ENCODE assay signal across 20 cellular contexts in the genomic region with DNA sequence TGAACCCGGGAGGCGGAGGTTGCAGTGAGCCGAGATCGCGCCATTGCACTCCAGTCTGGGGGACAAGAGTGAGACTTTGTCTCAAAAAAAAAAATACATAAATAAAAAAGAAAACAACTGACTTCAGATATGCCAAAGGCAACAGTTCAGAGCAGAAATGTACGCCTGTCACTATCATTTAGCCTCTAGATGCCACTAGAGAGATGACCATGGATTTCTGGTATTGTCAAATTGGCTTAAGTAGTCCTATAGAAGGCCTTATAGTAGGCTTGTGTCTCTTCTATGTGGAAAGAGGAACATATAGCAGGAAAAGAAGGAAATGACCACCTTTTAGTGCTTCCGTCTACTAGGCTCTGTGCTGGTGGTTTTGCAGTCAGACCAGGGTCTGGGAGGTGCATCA. TPM values are rescaled to one million over a fixed set of nuclear protein-coding genes. Genes with fewer than 3 reads are reported as not detected.
DNase-seq lines count a peak whose midpoint lies in the region; ATAC-seq, FAIRE-seq and TF ChIP-seq lines count a peak whose summit lies in the region.
"Had no signal": no experiment of that assay in that cellular context is flagged by ENCODE, and none has a peak within 500 bp of the region (broad histone marks: within the 10 kb centered on the region; RNA-seq: fewer than 3 reads in every experiment).

No MANE protein-coding gene starts in this region.

- no peak overlapping the region for H2BK5ac ChIP-seq in neuronal stem cell (ENCODE audit: low read length)

- H3K4me2 ChIP-seq in neuronal stem cell (ENCODE audit: insufficient read depth, low read length, poor library complexity, severe bottlenecking) = no peak overlapping the region

- no peak overlapping the region for H2AFZ ChIP-seq in neuronal stem cell (ENCODE audit: low read length)

- no peaks in the 10 kb centered on the region for H3K36me3 Mint-ChIP-seq in HFFc6 (ENCODE audit: low read depth)
- H3K36me3 Mint-ChIP-seq: brain had no signal

- no peak for TF ChIP-seq POLR2A in lower leg skin (IDR thresholded peaks at IDR 0.05)

- no peak for DNase-seq in AG09309 (ENCODE audit: low read depth)
- DNase-seq in HFFc6 = no peak
- DNase-seq in NOMO-1 treated with DMSO at 0.1 percent for 48 hours (lab: John Stamatoyannopoulos, UW; ENCODE audit: unreplicated experiment) = peak; percentile 98
- DNase-seq in epithelial cell of proximal tubule (ENCODE audit: low read depth) = no peak
- no peak for DNase-seq in neuronal stem cell (ENCODE audit: low spot score)
- no peak for DNase-seq in heart right ventricle
- no peak for DNase-seq in D721Med (ENCODE audit: insufficient read length, low spot score)
- DNase-seq in lower leg skin (ENCODE audit: low spot score in 2 of 2) = no peak
- DNase-seq: activated CD4-positive, alpha-beta T cell treated with anti-CD3 and anti-CD28 coated beads, Interleukin-2, amount 10 ng/mL, durations not matched to agents 7 days and 5 days; activated naive CD4-positive, alpha-beta T cell treated with anti-CD3 and anti-CD28 coated beads for 36 hours; dermis blood vessel endothelial cell; erythroblast; NCI-H1105; retina; stimulated activated naive CD8-positive, alpha-beta T cell treated with anti-CD3 and anti-CD28 coated beads, Interleukin-15, amount 100 ng/mL, for 72 hours; uterus had no signal

- H3K14ac ChIP-seq in neuronal stem cell (ENCODE audit: low read length) = no peak overlapping the region

- no peak for FAIRE-seq in D721Med (lab: Jason Lieb, UNC)

- no peak overlapping the region for H2AK5ac ChIP-seq in neuronal stem cell (ENCODE audit: low read depth, low read length)

- no peak overlapping the region for H4K8ac ChIP-seq in neuronal stem cell (ENCODE audit: low read depth, low read length)

- no peak overlapping the region for H3K4me3 Mint-ChIP-seq in HFFc6
- H3K4me3 Mint-ChIP-seq: activated CD4-positive, alpha-beta T cell treated with anti-CD3 and anti-CD28 coated beads, Interleukin-2, amount 10 ng/mL, durations not matched to agents 7 days and 5 days; activated naive CD4-positive, alpha-beta T cell treated with anti-CD3 and anti-CD28 coated beads for 36 hours; brain; neural crest cell; stimulated activated naive CD8-positive, alpha-beta T cell treated with anti-CD3 and anti-CD28 coated beads, Interleukin-15, amount 100 ng/mL, for 72 hours had no signal

- H3K4me1 ChIP-seq in neuronal stem cell (ENCODE audit: control insufficient read depth in 2 of 2, insufficient read depth in 1 of 2, low read depth in 1 of 2, low read length in 2 of 2) (peaks cover 2 to 4% of the 10 kb centered on the region in 2 donors), heart right ventricle (no peaks in the 10 kb centered on the region)
- H3K4me1 ChIP-seq: uterus had no signal

- no CpG with 5 or more reads among the region's 7 CpGs for WGBS in neuronal stem cell (ENCODE audit: extremely low coverage in 2 of 2, insufficient read length in 2 of 2, insufficient replicate concordance in 1 of 2), 2 donors
- 93% methylated on average over 7 of the region's 7 CpGs for WGBS in heart right ventricle, 2 donors
- WGBS in lower leg skin, 2 donors = 93 to 96% methylated on average over 7 of the region's 7 CpGs

- H3K9me3 Mint-ChIP-seq in HFFc6 = no peaks in the 10 kb centered on the region
- H3K9me3 Mint-ChIP-seq: activated CD4-positive, alpha-beta T cell treated with anti-CD3 and anti-CD28 coated beads, Interleukin-2, amount 10 ng/mL, durations not matched to agents 7 days and 5 days; activated naive CD4-positive, alpha-beta T cell treated with anti-CD3 and anti-CD28 coated beads for 36 hours; neural crest cell; stimulated activated naive CD8-positive, alpha-beta T cell treated with anti-CD3 and anti-CD28 coated beads, Interleukin-15, amount 100 ng/mL, for 72 hours had no signal

- H3K9me3 ChIP-seq in neuronal stem cell (replicated peaks in 1 of 2; ENCODE audit: control insufficient read depth in 2 of 2, insufficient read depth in 1 of 2, low read depth in 1 of 2, low read length in 2 of 2) (no peaks in the 10 kb centered on the region), heart right ventricle (no peaks in the 10 kb centered on the region)
- H3K9me3 ChIP-seq: uterus had no signal

- no peak overlapping the region for H2BK120ac ChIP-seq in neuronal stem cell (ENCODE audit: low read depth, low read length)

- no peaks in the 10 kb centered on the region for H3K36me3 ChIP-seq in neuronal stem cell (replicated peaks in 1 of 2; ENCODE audit: control insufficient read depth in 2 of 2, insufficient read depth in 2 of 2, low read length in 2 of 2)
- H3K36me3 ChIP-seq in heart right ventricle = no peaks in the 10 kb centered on the region
- H3K36me3 ChIP-seq: uterus had no signal

- H2BK12ac ChIP-seq in neuronal stem cell (ENCODE audit: low read length) = no peak overlapping the region

- no peaks in the 10 kb centered on the region for H3K79me1 ChIP-seq in neuronal stem cell (ENCODE audit: low read depth, low read length)

- H4K91ac ChIP-seq in neuronal stem cell (ENCODE audit: low read depth, low read length, poor library complexity) = no peak overlapping the region

- peaks cover 0 to 2% (median 0%) of the 10 kb centered on the region in 3 experiments for H3K27me3 ChIP-seq in neuronal stem cell (ENCODE audit: control insufficient read depth in 3 of 3, insufficient read depth in 3 of 3, low read depth in 1 of 3, low read length in 3 of 3)
- peaks cover 0 to 34% (median 6%) of the 10 kb centered on the region in 7 donors for H3K27me3 ChIP-seq in heart right ventricle
- H3K27me3 ChIP-seq: uterus had no signal

- H3K27ac ChIP-seq in neuronal stem cell (replicated peaks; ENCODE audit: low read length) (no peak overlapping the region), heart right ventricle (no peak overlapping the region)

- no peaks in the 10 kb centered on the region for H3K27me3 Mint-ChIP-seq in HFFc6 (ENCODE audit: insufficient read depth)

- peak overlapping the region; percentile 78; the same call in 1 of the 2 replicates for H3K27ac Mint-ChIP-seq in HFFc6
- H3K27ac Mint-ChIP-seq: activated CD4-positive, alpha-beta T cell treated with anti-CD3 and anti-CD28 coated beads, Interleukin-2, amount 10 ng/mL, durations not matched to agents 7 days and 5 days; activated naive CD4-positive, alpha-beta T cell treated with anti-CD3 and anti-CD28 coated beads for 36 hours; brain; stimulated activated naive CD8-positive, alpha-beta T cell treated with anti-CD3 and anti-CD28 coated beads, Interleukin-15, amount 100 ng/mL, for 72 hours had no signal

- intact Hi-C loops in heart right ventricle (cut with DNase I) (no loop called here), lower leg skin (cut with DNase I; ENCODE audit: low total_unique reads) (no loop called here)

- H3K4me1 Mint-ChIP-seq in HFFc6 (ENCODE audit: low read depth) = peaks cover 42% of the 10 kb centered on the region
- H3K4me1 Mint-ChIP-seq: activated CD4-positive, alpha-beta T cell treated with anti-CD3 and anti-CD28 coated beads, Interleukin-2, amount 10 ng/mL, durations not matched to agents 7 days and 5 days; neural crest cell; stimulated activated naive CD8-positive, alpha-beta T cell treated with anti-CD3 and anti-CD28 coated beads, Interleukin-15, amount 100 ng/mL, for 72 hours had no signal

- no peak overlapping the region for H3K9ac ChIP-seq in neuronal stem cell (ENCODE audit: low read depth, low read length, poor library complexity)

- H3K4me3 ChIP-seq in AG09309 (ENCODE audit: control insufficient read depth, low read depth, low read length) (no peak overlapping the region), epithelial cell of proximal tubule (ENCODE audit: low read depth, low read length) (no peak overlapping the region), neuronal stem cell (ENCODE audit: low read length in 2 of 2) (no peak overlapping the region), heart right ventricle (no peak overlapping the region), lower leg skin (ENCODE audit: low read depth, poor library complexity, severe bottlenecking) (no peak overlapping the region)
- H3K4me3 ChIP-seq: uterus had no signal

- H3K18ac ChIP-seq in neuronal stem cell (ENCODE audit: low read length) = no peak overlapping the region

- H3K23ac ChIP-seq in neuronal stem cell (ENCODE audit: low read depth, low read length, poor library complexity) = no peak overlapping the region

- H3K4ac ChIP-seq in neuronal stem cell (ENCODE audit: low read length) = no peak overlapping the region

- TF ChIP-seq CTCF in AG09309 (IDR thresholded peaks at IDR 0.05; ENCODE audit: control insufficient read depth, insufficient read depth, low read depth, low read length, missing control alignments) = peak; percentile 17
- TF ChIP-seq CTCF in HFFc6 (IDR thresholded peaks at IDR 0.05) = 0 out of 2 replicates have a peak, but pooled peaks have one; percentile 9
- TF ChIP-seq CTCF in epithelial cell of proximal tubule (conservative IDR thresholded peaks at IDR 0.05; ENCODE audit: low read depth, low read length) = peak; percentile 15
- TF ChIP-seq CTCF in heart right ventricle (IDR thresholded peaks at IDR 0.05) = no peak
- TF ChIP-seq CTCF in D721Med (IDR thresholded peaks at IDR 0.05; ENCODE audit: insufficient read depth, missing control alignments) = no peak
- TF ChIP-seq CTCF in lower leg skin (IDR thresholded peaks at IDR 0.05) = no peak

- ATAC-seq in heart right ventricle = no peak
- ATAC-seq: stimulated activated naive CD8-positive, alpha-beta T cell treated with anti-CD3 and anti-CD28 coated beads, Interleukin-15, amount 100 ng/mL, for 72 hours had no signal

- H2BK15ac ChIP-seq in neuronal stem cell (ENCODE audit: low read length) = no peak overlapping the region

RNA-seq across cellular contexts. Expression of gene AGXT2, which starts 17.3 kb away (rescaled TPM):
- total RNA-seq in HFFc6 (2021; fragmentation: NEBNext Ultra II Directional; extraction: Animal tissue kit (Norgen Biotek cat#: 25700)) = not detected
- total RNA-seq in epithelial cell of proximal tubule (not detected in 2 replicates), heart right ventricle (not detected), lower leg skin (not detected)
- not detected for polyA plus RNA-seq in neuronal stem cell (2013, experiment 1 of 2)
- not detected for polyA plus RNA-seq in neuronal stem cell (2013, experiment 2 of 2)
- not detected for polyA plus RNA-seq in heart right ventricle
- total RNA-seq: activated CD4-positive, alpha-beta T cell treated with anti-CD3 and anti-CD28 coated beads, Interleukin-2, amount 10 ng/mL, durations not matched to agents 7 days and 5 days; activated naive CD4-positive, alpha-beta T cell treated with anti-CD3 and anti-CD28 coated beads for 36 hours; dermis blood vessel endothelial cell; glomerular endothelial cell; lung microvascular endothelial cell; neural crest cell; uterus had no signal

Comparison
In these comparisons a context has a peak if more than half of its experiments do, and no peak if none do; other contexts are left out.
1. CTCF ChIP-seq: peak in AG09309 (single experiment), HFFc6 (single experiment) and epithelial cell of proximal tubule (single experiment); none in heart right ventricle (0 of 9), D721Med (single experiment) and lower leg skin (0 of 3).